In the genomic region with DNA sequence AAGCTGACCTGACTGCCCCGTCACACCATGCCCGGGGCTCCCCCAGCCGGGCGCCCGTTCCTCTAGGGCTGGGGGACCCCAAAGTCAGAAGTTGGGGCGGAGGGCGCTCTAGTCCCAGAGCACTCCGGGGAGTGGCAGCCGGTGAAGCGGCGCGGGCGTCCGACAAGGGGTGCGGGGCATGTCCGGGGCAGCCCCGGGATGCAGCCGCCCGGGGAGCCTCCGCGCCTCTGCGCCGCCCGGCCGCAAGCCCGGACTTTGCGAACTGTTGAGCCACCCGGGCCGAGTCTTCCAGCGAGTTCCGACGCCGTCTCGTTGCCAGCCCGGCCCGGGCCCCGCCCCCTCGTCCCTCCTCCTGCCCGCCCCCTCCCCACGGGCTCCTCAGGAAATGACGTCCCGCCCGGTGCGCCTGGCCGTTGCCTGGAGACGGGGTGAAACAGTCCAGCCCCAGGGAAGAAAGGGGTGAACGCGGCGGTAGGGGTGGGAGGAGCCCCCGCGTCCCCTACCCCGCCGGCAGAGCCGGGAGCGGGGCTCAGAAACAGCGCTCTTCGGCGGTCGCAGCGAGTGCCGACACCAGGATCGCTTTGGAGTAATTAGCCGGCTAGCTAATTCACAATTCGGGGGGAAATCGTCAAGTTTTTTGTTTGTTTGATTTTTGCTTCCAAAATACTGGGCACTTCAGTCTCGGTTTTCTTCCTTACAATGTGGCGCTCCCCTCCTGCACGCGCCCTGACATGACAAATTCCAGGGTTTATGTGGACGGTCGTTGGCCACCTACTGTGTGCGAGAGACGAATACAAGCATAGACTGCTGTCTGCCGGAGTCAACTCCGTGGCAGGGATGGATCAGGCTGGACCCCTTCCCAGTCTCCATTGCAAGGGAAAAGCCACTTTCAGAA, we compare ENCODE assay signal across 1 cellular context.
TF ChIP-seq lines count a peak whose summit lies in the region.

Gene WHRN (minus strand): TSS at position 287 of the 895 bp plus-strand sequence. CDS start 672 bp downstream, outside the sequence.

TF ChIP-seq in HepG2, 621 proteins besides CTCF, POLR2A, EP300 and RAD21 (continued from another document and continues in another):
- TF ChIP-seq SOX6 (IDR thresholded peaks at IDR 0.05): no peak
- TF ChIP-seq SOX6 (CRISPR knock-in tag; IDR thresholded peaks at IDR 0.05): peak; percentile 27; the same call in 1 of the 2 replicates
- 0 out of 2 replicates have a peak, but pooled peaks have one; percentile 38 for TF ChIP-seq POLR2AphosphoS5 (IDR thresholded peaks at IDR 0.05; ENCODE audit: low read depth, low read length)
- no peak for TF ChIP-seq SMARCE1 (IDR thresholded peaks at IDR 0.05; ENCODE audit: borderline replicate concordance)
- TF ChIP-seq ZBTB4 (CRISPR knock-in tag; IDR thresholded peaks at IDR 0.05; ENCODE audit: borderline replicate concordance): no peak
- no peak for TF ChIP-seq ELF4 (CRISPR knock-in tag; IDR thresholded peaks at IDR 0.05; ENCODE audit: borderline replicate concordance)
- no peak for TF ChIP-seq NR2F6 (IDR thresholded peaks at IDR 0.05)
- no peak for TF ChIP-seq NR2F6 (CRISPR knock-in tag; IDR thresholded peaks at IDR 0.05)
- no peak for TF ChIP-seq BRD4 (CRISPR knock-in tag; IDR thresholded peaks at IDR 0.05)
- peak; percentile 45 for TF ChIP-seq PHF8 (CRISPR knock-in tag; IDR thresholded peaks at IDR 0.05)
- TF ChIP-seq KAT2B (IDR thresholded peaks at IDR 0.05; ENCODE audit: borderline replicate concordance, low read depth, low read length): no peak
- TF ChIP-seq SCMH1 (CRISPR knock-in tag; IDR thresholded peaks at IDR 0.05; ENCODE audit: borderline replicate concordance): no peak
- TF ChIP-seq KDM2A (CRISPR knock-in tag; IDR thresholded peaks at IDR 0.05; ENCODE audit: borderline replicate concordance, low read depth): peak; percentile 46; the same call in 1 of the 2 replicates
- TF ChIP-seq HMG20B (CRISPR knock-in tag; conservative IDR thresholded peaks at IDR 0.05): no peak
- peak; percentile 88; the same call in 1 of the 3 replicates for TF ChIP-seq MXI1 (IDR thresholded peaks at IDR 0.05; ENCODE audit: borderline replicate concordance, low read depth, low read length)
- no peak for TF ChIP-seq ZBTB49 (CRISPR knock-in tag; IDR thresholded peaks at IDR 0.05; ENCODE audit: borderline replicate concordance)
- no peak for TF ChIP-seq ZNF563 (CRISPR knock-in tag; IDR thresholded peaks at IDR 0.05)
- no peak for TF ChIP-seq GMEB1 (CRISPR knock-in tag; IDR thresholded peaks at IDR 0.05; ENCODE audit: borderline replicate concordance)
- TF ChIP-seq ZSCAN9 (CRISPR knock-in tag; IDR thresholded peaks at IDR 0.05; ENCODE audit: borderline replicate concordance): no peak
- peak; percentile 94 for TF ChIP-seq SAP130 (CRISPR knock-in tag; IDR thresholded peaks at IDR 0.05; ENCODE audit: low read depth)
- no peak for TF ChIP-seq NONO (IDR thresholded peaks at IDR 0.05)
- TF ChIP-seq NONO (CRISPR knock-in tag; conservative IDR thresholded peaks at IDR 0.05): no peak
- TF ChIP-seq ZMYM3 (CRISPR knock-in tag; IDR thresholded peaks at IDR 0.05): no peak
- TF ChIP-seq FOXA3 (CRISPR knock-in tag; IDR thresholded peaks at IDR 0.05): no peak
- no peak for TF ChIP-seq GLI4 (CRISPR knock-in tag; IDR thresholded peaks at IDR 0.05; ENCODE audit: borderline replicate concordance)
- TF ChIP-seq ZNF605 (CRISPR knock-in tag; IDR thresholded peaks at IDR 0.05): no peak
- no peak for TF ChIP-seq NFATC3 (CRISPR knock-in tag; IDR thresholded peaks at IDR 0.05)
- no peak for TF ChIP-seq PRMT3 (CRISPR knock-in tag; IDR thresholded peaks at IDR 0.05; ENCODE audit: borderline replicate concordance, low read depth)
- TF ChIP-seq, protein P1, sequence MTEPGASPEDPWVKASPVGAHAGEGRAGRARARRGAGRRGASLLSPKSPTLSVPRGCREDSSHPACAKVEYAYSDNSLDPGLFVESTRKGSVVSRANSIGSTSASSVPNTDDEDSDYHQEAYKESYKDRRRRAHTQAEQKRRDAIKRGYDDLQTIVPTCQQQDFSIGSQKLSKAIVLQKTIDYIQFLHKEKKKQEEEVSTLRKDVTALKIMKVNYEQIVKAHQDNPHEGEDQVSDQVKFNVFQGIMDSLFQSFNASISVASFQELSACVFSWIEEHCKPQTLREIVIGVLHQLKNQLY (CRISPR knock-in tag; IDR thresholded peaks at IDR 0.05): no peak
- TF ChIP-seq SIN3A (IDR thresholded peaks at IDR 0.05; ENCODE audit: borderline replicate concordance, low read depth, low read length): peak; percentile 87; the same call in 1 of the 2 replicates
- 0 out of 2 replicates have a peak, but pooled peaks have one; percentile 10 for TF ChIP-seq IRF2 (CRISPR knock-in tag; IDR thresholded peaks at IDR 0.05)
- TF ChIP-seq YEATS2 (CRISPR knock-in tag; IDR thresholded peaks at IDR 0.05; ENCODE audit: borderline replicate concordance): no peak
- TF ChIP-seq GABPA (IDR thresholded peaks at IDR 0.05; ENCODE audit: low read depth, low read length): peak; percentile 58
- TF ChIP-seq GABPA (CRISPR knock-in tag; IDR thresholded peaks at IDR 0.05; ENCODE audit: low read depth): peak; percentile 89
- no peak for TF ChIP-seq ZNF547 (CRISPR knock-in tag; IDR thresholded peaks at IDR 0.05)
- TF ChIP-seq ZNF83 (CRISPR knock-in tag; IDR thresholded peaks at IDR 0.05; ENCODE audit: borderline replicate concordance): no peak
- no peak for TF ChIP-seq ZBTB46 (CRISPR knock-in tag; IDR thresholded peaks at IDR 0.05; ENCODE audit: borderline replicate concordance)
- no peak for TF ChIP-seq TAF15 (IDR thresholded peaks at IDR 0.05; ENCODE audit: low read depth, low read length, poor library complexity, severe bottlenecking)
- peak; percentile 71 for TF ChIP-seq POLR2G (IDR thresholded peaks at IDR 0.05; ENCODE audit: low read depth, low read length)
- TF ChIP-seq AHR (CRISPR knock-in tag; IDR thresholded peaks at IDR 0.05): 0 out of 2 replicates have a peak, but pooled peaks have one; percentile 13
- peak; percentile 33; the same call in 1 of the 2 replicates for TF ChIP-seq ZGPAT (CRISPR knock-in tag; IDR thresholded peaks at IDR 0.05)
- peak; percentile 57; the same call in 1 of the 2 replicates for TF ChIP-seq ZNF776 (CRISPR knock-in tag; IDR thresholded peaks at IDR 0.05)
- TF ChIP-seq SNAPC2 (CRISPR knock-in tag; IDR thresholded peaks at IDR 0.05): no peak
- TF ChIP-seq ARID4A (CRISPR knock-in tag; IDR thresholded peaks at IDR 0.05; ENCODE audit: borderline replicate concordance): peak; percentile 74; the same call in 1 of the 2 replicates
- TF ChIP-seq ZC3H13 (CRISPR knock-in tag; IDR thresholded peaks at IDR 0.05): no peak
- TF ChIP-seq NR2C2 (CRISPR knock-in tag; IDR thresholded peaks at IDR 0.05; ENCODE audit: borderline replicate concordance): no peak
- TF ChIP-seq SKI (IDR thresholded peaks at IDR 0.05; ENCODE audit: partially characterized antibody): no peak
- peak; percentile 39; the same call in 1 of the 2 replicates for TF ChIP-seq ZNF891 (CRISPR knock-in tag; IDR thresholded peaks at IDR 0.05)
